Comparison of ENCODE assay signal across 15 cellular contexts in genomic region chr20:48025661-48026060, GRCh38.
DNase-seq lines count a peak whose midpoint lies in the region; ATAC-seq, FAIRE-seq and TF ChIP-seq lines count a peak whose summit lies in the region.
"Had no signal": no experiment of that assay in that cellular context is flagged by ENCODE, and none has a peak within 500 bp of the region (broad histone marks: within the 10 kb centered on the region; RNA-seq: fewer than 3 reads in every experiment).

No MANE protein-coding gene starts in this region.

- in situ Hi-C loops in GM12878 (cut with MboI): no loop called here

- no peaks in the 10 kb centered on the region for H3K9me3 Mint-ChIP-seq in Calu3 (ENCODE audit: low read depth, unreplicated experiment)
- H3K9me3 Mint-ChIP-seq: CD4-positive, alpha-beta T cell; central memory CD8-positive, alpha-beta T cell had no signal

- no peak overlapping the region for H3K27ac Mint-ChIP-seq in Calu3 (ENCODE audit: unreplicated experiment)
- H3K27ac Mint-ChIP-seq: activated naive CD4-positive, alpha-beta T cell treated with anti-CD3 and anti-CD28 coated beads, Interleukin-2, amount 50 U/mL, for 24 hours; CD4-positive, alpha-beta T cell had no signal

- H3K9me3 ChIP-seq in DND-41 (ENCODE audit: insufficient read depth, low read length, severe bottlenecking): no peaks in the 10 kb centered on the region
- H3K9me3 ChIP-seq in GM12878 (replicated peaks; ENCODE audit: control insufficient read depth, insufficient read depth, low read length): no peaks in the 10 kb centered on the region; the same call in 2 of the 3 replicates
- H3K9me3 ChIP-seq in ovary: no peaks in the 10 kb centered on the region
- H3K9me3 ChIP-seq: psoas muscle had no signal

- TF ChIP-seq EP300 in GM12878 (IDR thresholded peaks at IDR 0.05; ENCODE audit: borderline replicate concordance in 1 of 2, control insufficient read depth in 1 of 2, low read depth in 2 of 2, low read length in 2 of 2) (no peak), ovary (IDR thresholded peaks at IDR 0.05) (no peak)

- peaks cover 6% of the 10 kb centered on the region for H3K27me3 Mint-ChIP-seq in Calu3 (ENCODE audit: unreplicated experiment)

- H3K27ac ChIP-seq in DND-41 (ENCODE audit: low read length) (peak overlapping the region; percentile 46), GM12878 (ENCODE audit: control insufficient read depth, insufficient read depth) (no peak overlapping the region), ovary (peak overlapping the region in 1 of 2 donors; percentile 97)
- H3K27ac ChIP-seq: psoas muscle had no signal

- CTCF ChIA-PET in GM12878 (lab: Yijun Ruan, JAX) (no interaction called here), Calu3 (lab: Charles Lee) (no interaction called here)

- H3K27me3 ChIP-seq in DND-41 (ENCODE audit: insufficient read depth, low read length, poor library complexity) (no peaks in the 10 kb centered on the region), GM12878 (replicated peaks in 1 of 2; ENCODE audit: control insufficient read depth in 2 of 2, insufficient read depth in 2 of 2, low read length in 1 of 2) (no peaks in the 10 kb centered on the region), ovary (no peaks in the 10 kb centered on the region)

- 22% methylated on average over 4 of the region's 4 CpGs for WGBS in GM12878 (ENCODE audit: insufficient coverage, insufficient replicate concordance, low lambda C conversion rate, missing lambda C conversion rate)
- 10 to 12% (median 11%) methylated on average over 4 of the region's 4 CpGs for WGBS in ovary, 3 donors

- SMC1A ChIA-PET in GM12878 (lab: Charles Lee; ENCODE audit: uncharacterized antibody, unreplicated experiment): interaction anchor here (1.1 to 1.4 kb wide), 2 partner anchors 12 to 79 kb away, joined by 3 to 5 read pairs; no protein-coding TSS in a partner anchor

- H3K79me2 ChIP-seq in DND-41 (ENCODE audit: insufficient read depth, low read length) (no peaks in the 10 kb centered on the region), GM12878 (ENCODE audit: control insufficient read depth, insufficient read depth, low read length) (no peaks in the 10 kb centered on the region)

- no peak for ATAC-seq in DND-41 (ENCODE audit: insufficient read depth, low read depth)
- 0 out of 3 replicates have a peak, but pooled peaks have one; percentile 16 for ATAC-seq in GM12878
- ATAC-seq in GM21825 (IDR thresholded peaks at IDR 0.05; ENCODE audit: unreplicated experiment): no peak

- H3K4me3 ChIP-seq in DND-41 (ENCODE audit: low read depth in 1 of 2, low read length in 2 of 2) (no peak overlapping the region), GM12878 (peak overlapping the region; percentile 48; the same call in 1 of the 2 replicates), ovary (peak overlapping the region; percentile 30)
- H3K4me3 ChIP-seq: heart right ventricle, psoas muscle had no signal

- intact Hi-C loops in GM12878 (cut with micrococcal nuclease; ENCODE audit: unreplicated experiment) (no loop called here), ovary (cut with DNase I) (no loop called here), Calu3 (cut with micrococcal nuclease; ENCODE audit: unreplicated experiment) (no loop called here)

- TF ChIP-seq POLR2A in GM12878 (IDR thresholded peaks at IDR 0.05; ENCODE audit: low read depth, low read length) (no peak), ovary (IDR thresholded peaks at IDR 0.05) (no peak)

- H3K4me2 ChIP-seq in DND-41 (ENCODE audit: insufficient read depth, low read length) (no peak overlapping the region), GM12878 (ENCODE audit: control insufficient read depth, insufficient read depth) (peak overlapping the region; percentile 11; the same call in 1 of the 2 replicates)

- no peaks in the 10 kb centered on the region for H3K4me1 Mint-ChIP-seq in Calu3 (ENCODE audit: low read depth, unreplicated experiment)
- H3K4me1 Mint-ChIP-seq: activated naive CD4-positive, alpha-beta T cell treated with anti-CD3 and anti-CD28 coated beads, Interleukin-2, amount 50 U/mL, for 24 hours; central memory CD8-positive, alpha-beta T cell had no signal

- TF ChIP-seq CTCF in DND-41 (IDR thresholded peaks at IDR 0.05; ENCODE audit: borderline replicate concordance, extremely low read depth, low read length, poor library complexity, severe bottlenecking): no peak
- TF ChIP-seq CTCF in GM12878 (IDR thresholded peaks at IDR 0.05 in 2 of 3, conservative IDR thresholded peaks at IDR 0.05 in 1 of 3; ENCODE audit: control insufficient read depth in 2 of 3, extremely low read depth in 1 of 3, insufficient read depth in 1 of 3, low read depth in 3 of 3, low read length in 3 of 3): no peak
- no peak for TF ChIP-seq CTCF in ovary (IDR thresholded peaks at IDR 0.05)
- TF ChIP-seq CTCF in Calu3 (IDR thresholded peaks at IDR 0.05; ENCODE audit: unreplicated experiment): no peak

- H3K36me3 Mint-ChIP-seq in Calu3 (ENCODE audit: insufficient read depth, unreplicated experiment): peaks cover 5% of the 10 kb centered on the region
- H3K36me3 Mint-ChIP-seq: activated naive CD4-positive, alpha-beta T cell treated with anti-CD3 and anti-CD28 coated beads, Interleukin-2, amount 50 U/mL, for 24 hours had no signal

- H3K36me3 ChIP-seq in DND-41 (ENCODE audit: insufficient read depth, low read length) (no peaks in the 10 kb centered on the region), GM12878 (ENCODE audit: control insufficient read depth in 2 of 2, insufficient read depth in 2 of 2, low read length in 1 of 2) (no peaks in the 10 kb centered on the region), ovary (no peaks in the 10 kb centered on the region)
- H3K36me3 ChIP-seq: heart right ventricle had no signal

- no peak overlapping the region for H3K9ac ChIP-seq in DND-41 (ENCODE audit: low read depth, low read length)
- no peak overlapping the region for H3K9ac ChIP-seq in GM12878 (ENCODE audit: control insufficient read depth, insufficient read depth, low read length)

- H3K4me1 ChIP-seq in DND-41 (ENCODE audit: insufficient read depth, low read length): peaks cover 37% of the 10 kb centered on the region
- H3K4me1 ChIP-seq in GM12878 (ENCODE audit: control insufficient read depth, insufficient read depth, low read length): peaks cover 17% of the 10 kb centered on the region
- H3K4me1 ChIP-seq in ovary (ENCODE audit: insufficient read depth): peaks cover 4% of the 10 kb centered on the region
- H3K4me1 ChIP-seq: psoas muscle had no signal

- POLR2A ChIA-PET in GM12878 (lab: Charles Lee): interaction anchor here (0.6 kb wide), 1 partner anchor 859 kb away, joined by 5 read pairs; no protein-coding TSS in a partner anchor

- BruUV-seq in GM12878 (replicated peaks; lab: Mats Ljungman, UMichigan) (TSS peak; percentile 72), Calu3 (replicated peaks; lab: Mats Ljungman, UMichigan) (no TSS peak)

- no peak for TF ChIP-seq RAD21 in GM12878 (IDR thresholded peaks at IDR 0.05; ENCODE audit: insufficient read depth, low read depth, low read length)

- RAD21 ChIA-PET in GM12878 (lab: Charles Lee; ENCODE audit: unreplicated experiment): no interaction called here

- H4K20me1 ChIP-seq in DND-41 (ENCODE audit: insufficient read depth, low read length): no peaks in the 10 kb centered on the region
- H4K20me1 ChIP-seq in GM12878 (ENCODE audit: control insufficient read depth, insufficient read depth): no peaks in the 10 kb centered on the region

- no peak overlapping the region for H3K4me3 Mint-ChIP-seq in Calu3 (ENCODE audit: low read depth, unreplicated experiment)
- H3K4me3 Mint-ChIP-seq: activated naive CD4-positive, alpha-beta T cell treated with anti-CD3 and anti-CD28 coated beads, Interleukin-2, amount 50 U/mL, for 24 hours; CD4-positive, alpha-beta T cell; central memory CD8-positive, alpha-beta T cell had no signal

- H2AFZ ChIP-seq in DND-41 (ENCODE audit: low read depth, low read length) (no peak overlapping the region), GM12878 (ENCODE audit: control insufficient read depth, low read depth, low read length) (no peak overlapping the region)

- DNase-seq in DND-41 (no peak), M059J (ENCODE audit: low read depth) (peak; percentile 90), GM12878 (ENCODE audit: low read depth, low spot score) (no peak), ovary (no peak), Calu3 (no peak), NCI-H1417 (lab: John Stamatoyannopoulos, UW) (no peak), mucosa of gallbladder (ENCODE audit: low spot score) (no peak)
- DNase-seq: CD4-positive, alpha-beta T cell; NCI-H1048; NCI-H2227 treated with DMSO at 0.1 percent for 48 hours had no signal

- FAIRE-seq in GM12878 (lab: Jason Lieb, UNC): no peak

TF ChIP-seq in GM12878, 131 proteins besides CTCF, POLR2A, EP300 and RAD21 (continues in another document):
- TF ChIP-seq ZBTB4 (CRISPR knock-in tag; IDR thresholded peaks at IDR 0.05) (no peak), SMAD1 (IDR thresholded peaks at IDR 0.05; ENCODE audit: low read depth, partially characterized antibody) (no peak), IRF4 (IDR thresholded peaks at IDR 0.05; ENCODE audit: low read depth, low read length) (no peak), USF2 (IDR thresholded peaks at IDR 0.05; ENCODE audit: borderline replicate concordance, low read depth, low read length) (no peak)

Comparison
In these comparisons a context has a peak if more than half of its experiments do, and no peak if none do; other contexts are left out.
1. H3K4me3 ChIP-seq: peak in GM12878 (single experiment) and ovary (single experiment); none in DND-41 (0 of 2).